1 cellular context compared by ENCODE assay signal in genomic region chr14:95297832-95298231, GRCh38.
TF ChIP-seq lines count a peak whose summit lies in the region.

No MANE protein-coding gene starts in this region.

TF ChIP-seq in GM12878, 131 proteins besides CTCF, POLR2A, EP300 and RAD21:
- TF ChIP-seq SMAD5 (IDR thresholded peaks at IDR 0.05; ENCODE audit: low read depth) = no peak
- TF ChIP-seq EED (IDR thresholded peaks at IDR 0.05; ENCODE audit: low read depth) = 0 out of 2 replicates have a peak, but pooled peaks have one; percentile 17
- TF ChIP-seq BCLAF1 (IDR thresholded peaks at IDR 0.05) = no peak
- no peak for TF ChIP-seq RUNX3 (IDR thresholded peaks at IDR 0.05; ENCODE audit: low read length)
- TF ChIP-seq KLF5 (IDR thresholded peaks at IDR 0.05; ENCODE audit: partially characterized antibody) = no peak
- no peak for TF ChIP-seq YBX1 (IDR thresholded peaks at IDR 0.05)
- no peak for TF ChIP-seq NR2F1 (conservative IDR thresholded peaks at IDR 0.05)
TF ChIP-seq in GM12878: peak in this region for 1.
